Comparison of ENCODE assay signal across 8 cellular contexts in genomic region chr16:28491970-28492474, GRCh38. TPM values are rescaled to one million over a fixed set of nuclear protein-coding genes. Genes with fewer than 3 reads are reported as not detected.
DNase-seq lines count a peak whose midpoint lies in the region; ATAC-seq, FAIRE-seq and TF ChIP-seq lines count a peak whose summit lies in the region.

CLN3 (minus strand) TSS chr16:28492074; CDS start chr16:28491759, 315 bp downstream.

- H3K79me2 ChIP-seq in HCT116 (ENCODE audit: insufficient read depth, low read length): peaks cover 4% of the 10 kb centered on the region; the same call in 1 of the 2 replicates
- no peaks in the 10 kb centered on the region for H3K79me2 ChIP-seq in neural progenitor cell (ENCODE audit: low read depth)

- no peaks in the 10 kb centered on the region for H3K4me1 Mint-ChIP-seq in neural progenitor cell

- no peaks in the 10 kb centered on the region for H4K20me1 ChIP-seq in HCT116 (ENCODE audit: insufficient read depth)
- H4K20me1 ChIP-seq in neural progenitor cell (ENCODE audit: low read depth): no peaks in the 10 kb centered on the region

- H3K36me3 Mint-ChIP-seq in neural progenitor cell: no peaks in the 10 kb centered on the region

- no peaks in the 10 kb centered on the region for H3K9me2 ChIP-seq in HCT116 (ENCODE audit: insufficient read depth)

- no peak for TF ChIP-seq RAD21 in HCT116 (IDR thresholded peaks at IDR 0.05; ENCODE audit: low read depth)

- peak within 1 kb of the TSS; percentile 92 to 99 for H3K4me3 ChIP-seq in HCT116 (replicated peaks in 1 of 2; ENCODE audit: low read depth in 1 of 2, low read length in 2 of 2)
- peak within 1 kb of the TSS; percentile 67 for H3K4me3 ChIP-seq in SJSA1
- H3K4me3 ChIP-seq in neural progenitor cell: peak within 1 kb of the TSS; percentile 89
- peak within 1 kb of the TSS; percentile 97 to 98 for H3K4me3 ChIP-seq in stomach smooth muscle (ENCODE audit: low read length in 2 of 2)

- H3K27ac ChIP-seq in HCT116 (ENCODE audit: low read depth, low read length) (peak within 1 kb of the TSS; percentile 75), SJSA1 (peak within 1 kb of the TSS; percentile 92), neural progenitor cell (peak within 1 kb of the TSS; percentile 57), stomach smooth muscle (ENCODE audit: low read length) (peak within 1 kb of the TSS; percentile 94)

- peak within 1 kb of the TSS; percentile 97 for H3K4me3 Mint-ChIP-seq in neural progenitor cell

- H2AFZ ChIP-seq in HCT116 (ENCODE audit: low read depth, low read length, poor library complexity, severe bottlenecking) (peak within 1 kb of the TSS; percentile 100), neural progenitor cell (replicated peaks) (peak within 1 kb of the TSS; percentile 99)

- peak; percentile 94 for ATAC-seq in HCT116

- no peaks in the 10 kb centered on the region for H3F3A ChIP-seq in neural progenitor cell (ENCODE audit: low read depth)

- peak within 1 kb of the TSS; percentile 81 for H3K9ac ChIP-seq in HCT116 (ENCODE audit: low read length)
- H3K9ac ChIP-seq in neural progenitor cell: peak within 1 kb of the TSS; percentile 86
- peak within 1 kb of the TSS; percentile 92 to 96 for H3K9ac ChIP-seq in stomach smooth muscle (ENCODE audit: low read length in 2 of 2)

- intact Hi-C loops in HCT116 (cut with micrococcal nuclease): no loop called here

- RAD21 ChIA-PET in HCT116 (lab: Charles Lee; ENCODE audit: low non-redundant PET in 1 of 2, low total read pairs in 2 of 2, uncharacterized antibody in 2 of 2, unreplicated experiment in 2 of 2): no interaction called here

- DNase-seq in HCT116 (ENCODE audit: low read depth, low spot score) (peak; percentile 93), MV-4-11 (lab: John Stamatoyannopoulos, UW) (peak; percentile 97), SJSA1 (ENCODE audit: low read depth in 1 of 2, low spot score in 2 of 2) (peak; percentile 91 to 98), foreskin melanocyte (peak; percentile 96), neural progenitor cell (ENCODE audit: low spot score) (peak; percentile 91)
- peak; percentile 52 to 73 (median 68) for DNase-seq in activated naive CD4-positive, alpha-beta T cell (lab: John Stamatoyannopoulos, UW)

- no peaks in the 10 kb centered on the region for H3K9me3 Mint-ChIP-seq in neural progenitor cell

- TF ChIP-seq POLR2A in HCT116 (IDR thresholded peaks at IDR 0.05; ENCODE audit: borderline replicate concordance, extremely low read depth, insufficient read depth, insufficient read length): no peak

- no peaks in the 10 kb centered on the region for H3K27me3 ChIP-seq in HCT116 (ENCODE audit: insufficient read depth, low read length)
- H3K27me3 ChIP-seq in SJSA1 (replicated peaks): no peaks in the 10 kb centered on the region
- no peaks in the 10 kb centered on the region for H3K27me3 ChIP-seq in neural progenitor cell
- no peaks in the 10 kb centered on the region for H3K27me3 ChIP-seq in stomach smooth muscle (ENCODE audit: control insufficient read depth in 1 of 2, insufficient read depth in 2 of 2, low read length in 2 of 2)

- TF ChIP-seq CTCF in HCT116 (IDR thresholded peaks at IDR 0.05 in 2 of 3, conservative IDR thresholded peaks at IDR 0.05 in 1 of 3; ENCODE audit: borderline replicate concordance in 1 of 3, insufficient read depth in 1 of 3, low read depth in 2 of 3, low read length in 2 of 3) (no peak), neural progenitor cell (IDR thresholded peaks at IDR 0.05) (no peak)

- H3K27me3 Mint-ChIP-seq in neural progenitor cell (ENCODE audit: insufficient read depth, low read depth): peaks cover 17% of the 10 kb centered on the region

- TSS peak; percentile 93 for BruUV-seq in HCT116 (replicated peaks; lab: Mats Ljungman, UMichigan)

- H3K9me3 ChIP-seq in HCT116 (ENCODE audit: control insufficient read depth in 1 of 2, insufficient read depth in 1 of 2, low read depth in 1 of 2, low read length in 2 of 2) (no peaks in the 10 kb centered on the region), SJSA1 (replicated peaks) (no peaks in the 10 kb centered on the region; the same call in 1 of the 2 replicates), neural progenitor cell (ENCODE audit: low read depth) (no peaks in the 10 kb centered on the region), stomach smooth muscle (ENCODE audit: control insufficient read depth in 2 of 2, low read length in 2 of 2) (no peaks in the 10 kb centered on the region)

- CTCF ChIA-PET in HCT116 (lab: Charles Lee): interaction anchor here (0.7 kb wide), 2 partner anchors 58 to 436 kb away, joined by 3 read pairs; no protein-coding TSS in a partner anchor

- POLR2A ChIA-PET in HCT116 (lab: Charles Lee): no interaction called here

- H3K36me3 ChIP-seq in HCT116 (ENCODE audit: control insufficient read depth in 1 of 2, insufficient read depth in 2 of 2, low read length in 2 of 2): peaks cover 0 to 4% of the 10 kb centered on the region in 2 experiments; a peak in 2 of 4 replicates
- H3K36me3 ChIP-seq in SJSA1: peaks cover 3% of the 10 kb centered on the region
- no peaks in the 10 kb centered on the region for H3K36me3 ChIP-seq in neural progenitor cell
- H3K36me3 ChIP-seq in stomach smooth muscle (ENCODE audit: control insufficient read depth in 2 of 2, insufficient read depth in 2 of 2, low read length in 2 of 2): peaks cover 10 to 13% of the 10 kb centered on the region in 2 donors

- peak within 1 kb of the TSS; percentile 96 for H3K4me2 ChIP-seq in HCT116 (ENCODE audit: low read length)
- peak within 1 kb of the TSS; percentile 83 for H3K4me2 ChIP-seq in neural progenitor cell

- peaks cover 0 to 12% of the 10 kb centered on the region in 2 experiments; a peak in 2 of 4 replicates for H3K4me1 ChIP-seq in HCT116 (ENCODE audit: control insufficient read depth in 1 of 2, insufficient read depth in 2 of 2, low read length in 2 of 2)
- peaks cover 14% of the 10 kb centered on the region; the same call in 1 of the 2 replicates for H3K4me1 ChIP-seq in SJSA1 (replicated peaks)
- no peaks in the 10 kb centered on the region for H3K4me1 ChIP-seq in neural progenitor cell
- H3K4me1 ChIP-seq in stomach smooth muscle (ENCODE audit: control insufficient read depth, insufficient read depth, low read length): peaks cover 2% of the 10 kb centered on the region

- H3K27ac Mint-ChIP-seq in neural progenitor cell: peak within 1 kb of the TSS; percentile 100

- peak; percentile 79 for FAIRE-seq in G401.6 (lab: Jason Lieb, UNC)

TF ChIP-seq in HCT116, 20 proteins besides CTCF, POLR2A, EP300 and RAD21:
- TF ChIP-seq ZFX (IDR thresholded peaks at IDR 0.05) (peak; percentile 49; the same call in 1 of the 2 replicates), ZNF274 (IDR thresholded peaks at IDR 0.05; ENCODE audit: low read depth, low read length) (no peak), JUND (IDR thresholded peaks at IDR 0.05) (no peak), YY1 (IDR thresholded peaks at IDR 0.05; ENCODE audit: extremely low read depth, insufficient replicate concordance, low read depth, low read length) (peak; percentile 99), POLR2AphosphoS5 (IDR thresholded peaks at IDR 0.05; ENCODE audit: low read depth, low read length) (peak; percentile 19; the same call in 1 of the 2 replicates), SP1 (IDR thresholded peaks at IDR 0.05; ENCODE audit: low read depth) (peak; percentile 71), ELF1 (IDR thresholded peaks at IDR 0.05; ENCODE audit: borderline replicate concordance, low read depth) (peak; percentile 98)
- TF ChIP-seq, protein P1, sequence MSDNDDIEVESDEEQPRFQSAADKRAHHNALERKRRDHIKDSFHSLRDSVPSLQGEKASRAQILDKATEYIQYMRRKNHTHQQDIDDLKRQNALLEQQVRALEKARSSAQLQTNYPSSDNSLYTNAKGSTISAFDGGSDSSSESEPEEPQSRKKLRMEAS (IDR thresholded peaks at IDR 0.05): peak; percentile 94

RNA-seq across cellular contexts. Expression of gene CLN3, which starts in this region (rescaled TPM):
- total RNA-seq in HCT116 (2021; ENCODE audit: unreplicated experiment) (19.9 TPM), neural progenitor cell (ENCODE audit: low replicate concordance) (4.4 and 21.2 TPM in 2 replicates)
- 13.4 and 14.5 TPM in 2 replicates for polyA plus RNA-seq in HCT116 (2012)
- 4.7 and 6.9 TPM in 2 replicates for total RNA-seq in SJSA1 (2014; rRNA removed; shearing (Covaris generic))

Comparison
In these comparisons a context has a peak if more than half of its experiments do, and no peak if none do; other contexts are left out.
1. Peak in every context shown above with its lines: DNase-seq, ATAC-seq, H3K4me3 ChIP-seq and H3K27ac ChIP-seq.